ENCODE assay signal across 18 cellular contexts in genomic region chr1:218048828-218049227, GRCh38.
DNase-seq lines count a peak whose midpoint lies in the region; ATAC-seq and TF ChIP-seq lines count a peak whose summit lies in the region.
"Had no signal": no experiment of that assay in that cellular context is flagged by ENCODE, and none has a peak within 500 bp of the region (broad histone marks: within the 10 kb centered on the region; RNA-seq: fewer than 3 reads in every experiment).

No MANE protein-coding gene starts in this region.

- no peaks in the 10 kb centered on the region for H4K20me1 ChIP-seq in SK-N-SH (ENCODE audit: insufficient read depth)
- H4K20me1 ChIP-seq: BLaER1 treated with 17β-estradiol and CSF1 and Interleukin-3, amounts not matched to agents 10 nM and 100 nM had no signal

- no peaks in the 10 kb centered on the region for H3K36me3 ChIP-seq in SK-N-SH (replicated peaks in 1 of 2; ENCODE audit: control insufficient read depth in 1 of 2, insufficient read depth in 2 of 2, low read length in 1 of 2)
- no peaks in the 10 kb centered on the region for H3K36me3 ChIP-seq in upper lobe of right lung
- H3K36me3 ChIP-seq: BLaER1 treated with 17β-estradiol and CSF1 and Interleukin-3, amounts not matched to agents 10 nM and 100 nM had no signal

- no peak overlapping the region for H3K4me2 ChIP-seq in SK-N-SH
- H3K4me2 ChIP-seq: BLaER1 treated with 17β-estradiol and CSF1 and Interleukin-3, amounts not matched to agents 10 nM and 100 nM had no signal

- DNase-seq in SK-N-SH: no peak
- DNase-seq in NCI-H69 (lab: John Stamatoyannopoulos, UW): peak; percentile 77
- DNase-seq in islet precursor cell: peak; percentile 57
- DNase-seq in putamen (ENCODE audit: low spot score): no peak
- DNase-seq in upper lobe of right lung: no peak
- DNase-seq in stimulated activated CD4-positive, alpha-beta T cell treated with anti-CD3 and anti-CD28 coated beads, Interleukin-4, amount 100 ng/mL, for 1 hour: no peak
- DNase-seq: CD8-positive, alpha-beta memory T cell; GM23248; KBM-7; MV-4-11; NCI-H2029; NCI-H526; OCI-M1; RPMI8226; SIG-M5 had no signal

- H3K27ac ChIP-seq in SK-N-SH (ENCODE audit: low read depth in 2 of 2, low read length in 1 of 2) (no peak overlapping the region), upper lobe of right lung (no peak overlapping the region)
- H3K27ac ChIP-seq: BLaER1 treated with 17β-estradiol and CSF1 and Interleukin-3, amounts not matched to agents 10 nM and 100 nM; GM23248 had no signal

- ATAC-seq in SK-N-SH treated with all-trans-retinoic acid at 6 μM for 48 hours (peak; percentile 43; the same call in 2 of the 3 replicates), upper lobe of right lung (no peak), HG02852 (IDR thresholded peaks at IDR 0.05; ENCODE audit: unreplicated experiment) (no peak)

- no peaks in the 10 kb centered on the region; a peak in 1 of 4 replicates for H3K4me1 ChIP-seq in SK-N-SH (ENCODE audit: control insufficient read depth in 1 of 2, insufficient read depth in 2 of 2, low read depth in 1 of 2, low read length in 1 of 2)
- no peaks in the 10 kb centered on the region for H3K4me1 ChIP-seq in upper lobe of right lung

- H3K27me3 ChIP-seq in SK-N-SH (ENCODE audit: insufficient read depth) (no peaks in the 10 kb centered on the region), upper lobe of right lung (no peaks in the 10 kb centered on the region)
- H3K27me3 ChIP-seq: BLaER1 treated with 17β-estradiol and CSF1 and Interleukin-3, amounts not matched to agents 10 nM and 100 nM had no signal

- no peaks in the 10 kb centered on the region for H3F3A ChIP-seq in SK-N-SH (replicated peaks; ENCODE audit: insufficient read depth)

- intact Hi-C loops in upper lobe of right lung (cut with DNase I): no loop called here

- WGBS in SK-N-SH (ENCODE audit: low lambda C conversion rate): 36% methylated on average over 1 of the region's 1 CpG

- H3K9me2 ChIP-seq in SK-N-SH: no peaks in the 10 kb centered on the region

- CTCF ChIA-PET in SK-N-SH (lab: Yijun Ruan, JAX): no interaction called here

- no peaks in the 10 kb centered on the region for H3K9me3 ChIP-seq in SK-N-SH
- H3K9me3 ChIP-seq in upper lobe of right lung: no peaks in the 10 kb centered on the region
- H3K9me3 ChIP-seq: BLaER1 treated with 17β-estradiol and CSF1 and Interleukin-3, amounts not matched to agents 10 nM and 100 nM had no signal

- TF ChIP-seq CTCF in SK-N-SH (IDR thresholded peaks at IDR 0.05): no peak
- no peak for TF ChIP-seq CTCF in upper lobe of right lung (IDR thresholded peaks at IDR 0.05)

- POLR2A ChIA-PET in SK-N-SH (lab: Yijun Ruan, JAX): no interaction called here

- TF ChIP-seq RAD21 in SK-N-SH (IDR thresholded peaks at IDR 0.05; ENCODE audit: low read length): no peak

- no peak overlapping the region for H3K9ac ChIP-seq in SK-N-SH
- H3K9ac ChIP-seq: BLaER1 treated with 17β-estradiol and CSF1 and Interleukin-3, amounts not matched to agents 10 nM and 100 nM; GM23248 had no signal

- H2AFZ ChIP-seq in SK-N-SH (ENCODE audit: low read depth): no peak overlapping the region
- H2AFZ ChIP-seq: GM23248 had no signal

- H3K4me3 ChIP-seq in SK-N-SH (ENCODE audit: low read depth in 2 of 2, low read length in 1 of 2) (no peak overlapping the region), upper lobe of right lung (no peak overlapping the region)
- H3K4me3 ChIP-seq: BLaER1 treated with 17β-estradiol and CSF1 and Interleukin-3, amounts not matched to agents 10 nM and 100 nM; GM23248 had no signal

- H3K79me2 ChIP-seq in SK-N-SH (ENCODE audit: insufficient read depth): no peaks in the 10 kb centered on the region

- TF ChIP-seq EP300 in SK-N-SH (IDR thresholded peaks at IDR 0.05; ENCODE audit: borderline replicate concordance in 1 of 2, low read depth in 1 of 2, low read length in 1 of 2): no peak

TF ChIP-seq in SK-N-SH treated with all-trans-retinoic acid at 6 μM for 48 hours, 23 proteins besides CTCF, POLR2A, EP300 and RAD21:
- TF ChIP-seq BACH2 (CRISPR knock-in tag; IDR thresholded peaks at IDR 0.05; ENCODE audit: borderline replicate concordance) (no peak), ZNF70 (CRISPR knock-in tag; IDR thresholded peaks at IDR 0.05) (0 out of 2 replicates have a peak, but pooled peaks have one; percentile 45)

TF ChIP-seq in SK-N-SH, 30 proteins besides CTCF, POLR2A, EP300 and RAD21:
- no peak for TF ChIP-seq RCOR1 (IDR thresholded peaks at IDR 0.05; ENCODE audit: low read length)
- TF ChIP-seq NFIC (IDR thresholded peaks at IDR 0.05; ENCODE audit: borderline replicate concordance): no peak

Comparison
In these comparisons a context has a peak if more than half of its experiments do, and no peak if none do; other contexts are left out.
1. DNase-seq: peak in NCI-H69 (single experiment) and islet precursor cell (single experiment); none in SK-N-SH (single experiment), putamen (single experiment), upper lobe of right lung (single experiment) and stimulated activated CD4-positive, alpha-beta T cell treated with anti-CD3 and anti-CD28 coated beads, Interleukin-4, amount 100 ng/mL, for 1 hour (single experiment).